9 cellular contexts compared by ENCODE assay signal in the genomic region with DNA sequence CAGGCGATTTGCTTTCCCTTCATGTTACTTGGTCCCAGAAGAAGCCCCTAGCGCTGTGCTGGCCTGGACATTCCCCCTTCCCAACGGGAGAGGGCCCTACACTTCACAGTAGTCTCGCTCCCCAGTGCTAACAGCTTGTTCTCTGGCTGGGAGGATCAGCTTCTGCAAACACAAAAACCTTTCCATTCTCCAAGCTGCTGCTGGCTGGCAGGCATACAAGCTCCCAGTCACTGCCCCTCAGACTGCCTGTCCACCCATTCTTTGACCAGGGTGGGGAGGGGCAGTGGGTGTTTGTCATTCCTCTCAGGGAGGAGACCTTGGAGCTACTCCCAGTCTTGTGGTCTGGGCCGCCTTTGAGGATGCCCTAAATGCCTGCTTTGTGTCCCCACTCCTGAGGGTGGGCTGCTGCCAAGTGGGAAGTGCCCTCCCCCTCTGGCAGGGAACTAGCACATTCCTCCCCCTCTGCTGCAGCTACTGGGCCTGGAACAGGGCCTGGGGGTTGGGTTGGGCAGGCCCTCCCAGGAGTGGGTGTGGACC. TPM values are rescaled to one million over a fixed set of nuclear protein-coding genes. Genes with fewer than 3 reads are reported as not detected.
DNase-seq lines count a peak whose midpoint lies in the region; ATAC-seq and TF ChIP-seq lines count a peak whose summit lies in the region.
"Had no signal": no experiment of that assay in that cellular context is flagged by ENCODE, and none has a peak within 500 bp of the region (broad histone marks: within the 10 kb centered on the region; RNA-seq: fewer than 3 reads in every experiment).

No MANE protein-coding gene starts in this region.

- intact Hi-C loops in head of caudate nucleus (cut with DNase I), result loop anchor here (5.0 kb wide), 6 partner anchors 45 to 170 kb away; a partner anchor contains a TSS

- no peaks in the 10 kb centered on the region for H3K4me1 Mint-ChIP-seq in progenitor cell of endocrine pancreas (ENCODE audit: low read depth)
- H3K4me1 Mint-ChIP-seq in activated T-helper 17 cell treated with anti-CD3 and anti-CD28 coated beads, Interleukin-2, amount 50 U/mL, for 72 hours, result peaks cover 15% of the 10 kb centered on the region

- ATAC-seq in SK-N-SH treated with all-trans-retinoic acid at 6 μM for 48 hours (peak; percentile 65), HG03175 (IDR thresholded peaks at IDR 0.05; ENCODE audit: unreplicated experiment) (no peak), HG02759 (IDR thresholded peaks at IDR 0.05; ENCODE audit: unreplicated experiment) (no peak), GM19463 (IDR thresholded peaks at IDR 0.05; ENCODE audit: unreplicated experiment) (no peak)
- no peak for ATAC-seq in activated T-helper 17 cell treated with anti-CD3 and anti-CD28 coated beads, Interleukin-2, amount 50 U/mL, for 72 hours (replicated peaks)

- H3K27me3 Mint-ChIP-seq in progenitor cell of endocrine pancreas, result peaks cover 52% of the 10 kb centered on the region
- peaks cover 16% of the 10 kb centered on the region for H3K27me3 Mint-ChIP-seq in activated T-helper 17 cell treated with anti-CD3 and anti-CD28 coated beads, Interleukin-2, amount 50 U/mL, for 72 hours

- no peaks in the 10 kb centered on the region for H3K9me3 Mint-ChIP-seq in progenitor cell of endocrine pancreas (ENCODE audit: low read depth)
- no peaks in the 10 kb centered on the region for H3K9me3 Mint-ChIP-seq in activated T-helper 17 cell treated with anti-CD3 and anti-CD28 coated beads, Interleukin-2, amount 50 U/mL, for 72 hours

- DNase-seq in G401 (ENCODE audit: low spot score) (peak; percentile 60), head of caudate nucleus (peak; percentile 88 to 100 (median 97)), progenitor cell of endocrine pancreas (ENCODE audit: low spot score, unreplicated experiment) (no peak)
- DNase-seq: NCI-H2227 treated with DMSO at 0.1 percent for 48 hours had no signal

- in situ Hi-C loops in G401 (cut with HindIII; ENCODE audit: low sequenced_read_pairs), result loop anchor here (5.0 kb wide), 1 partner anchor 85 kb away; no protein-coding TSS in a partner anchor

- no peak overlapping the region for H3K27ac Mint-ChIP-seq in progenitor cell of endocrine pancreas
- H3K27ac Mint-ChIP-seq in activated T-helper 17 cell treated with anti-CD3 and anti-CD28 coated beads, Interleukin-2, amount 50 U/mL, for 72 hours, result no peak overlapping the region

- no peaks in the 10 kb centered on the region for H3K36me3 Mint-ChIP-seq in progenitor cell of endocrine pancreas (ENCODE audit: insufficient read depth)
- H3K36me3 Mint-ChIP-seq in activated T-helper 17 cell treated with anti-CD3 and anti-CD28 coated beads, Interleukin-2, amount 50 U/mL, for 72 hours (ENCODE audit: low read depth), result no peaks in the 10 kb centered on the region

- peak; percentile 29 for TF ChIP-seq CTCF in progenitor cell of endocrine pancreas (IDR thresholded peaks at IDR 0.05; ENCODE audit: unreplicated experiment)

- H3K4me3 Mint-ChIP-seq in progenitor cell of endocrine pancreas (ENCODE audit: low read depth), result no peak overlapping the region
- H3K4me3 Mint-ChIP-seq in activated T-helper 17 cell treated with anti-CD3 and anti-CD28 coated beads, Interleukin-2, amount 50 U/mL, for 72 hours, result no peak overlapping the region

TF ChIP-seq in SK-N-SH treated with all-trans-retinoic acid at 6 μM for 48 hours, 23 proteins besides CTCF, POLR2A, EP300 and RAD21:
- TF ChIP-seq ISL1 (CRISPR knock-in tag; IDR thresholded peaks at IDR 0.05) (no peak), ZFP30 (CRISPR knock-in tag; IDR thresholded peaks at IDR 0.05) (no peak), ZNF70 (CRISPR knock-in tag; IDR thresholded peaks at IDR 0.05) (no peak), RARB (CRISPR knock-in tag; IDR thresholded peaks at IDR 0.05) (no peak), OSR1 (CRISPR knock-in tag; IDR thresholded peaks at IDR 0.05) (no peak)
TF ChIP-seq in SK-N-SH treated with all-trans-retinoic acid at 6 μM for 48 hours: peak in this region for 0.

RNA-seq across cellular contexts. Expression of a gene that starts 20.8 kb away (rescaled TPM):
- total RNA-seq in G401 (2014; rRNA removed; shearing (Covaris generic)), result 10.4 and 18.0 TPM in 2 replicates
- 4.0 and 4.5 TPM in 2 replicates for total RNA-seq in progenitor cell of endocrine pancreas
- not detected for total RNA-seq in activated T-helper 17 cell treated with anti-CD3 and anti-CD28 coated beads, Interleukin-2, amount 50 U/mL, for 72 hours

RNA-seq across cellular contexts. Expression of a gene that starts 43.4 kb away (rescaled TPM):
- total RNA-seq in G401 (2014; rRNA removed; shearing (Covaris generic)), result not detected in 2 replicates
- 1.2 and 3.5 TPM in 2 replicates for total RNA-seq in progenitor cell of endocrine pancreas
- not detected for total RNA-seq in activated T-helper 17 cell treated with anti-CD3 and anti-CD28 coated beads, Interleukin-2, amount 50 U/mL, for 72 hours

RNA-seq across cellular contexts. Expression of a gene that starts 43.6 kb away (rescaled TPM):
- 5.2 TPM in 2 replicates for total RNA-seq in G401 (2014; rRNA removed; shearing (Covaris generic))
- total RNA-seq in progenitor cell of endocrine pancreas, result 17.5 and 19.2 TPM in 2 replicates
- total RNA-seq in activated T-helper 17 cell treated with anti-CD3 and anti-CD28 coated beads, Interleukin-2, amount 50 U/mL, for 72 hours, result 10 to 100 TPM; 12.5 to 12.9 TPM
